ENCODE assay signal across 1 cellular context in the genomic region with DNA sequence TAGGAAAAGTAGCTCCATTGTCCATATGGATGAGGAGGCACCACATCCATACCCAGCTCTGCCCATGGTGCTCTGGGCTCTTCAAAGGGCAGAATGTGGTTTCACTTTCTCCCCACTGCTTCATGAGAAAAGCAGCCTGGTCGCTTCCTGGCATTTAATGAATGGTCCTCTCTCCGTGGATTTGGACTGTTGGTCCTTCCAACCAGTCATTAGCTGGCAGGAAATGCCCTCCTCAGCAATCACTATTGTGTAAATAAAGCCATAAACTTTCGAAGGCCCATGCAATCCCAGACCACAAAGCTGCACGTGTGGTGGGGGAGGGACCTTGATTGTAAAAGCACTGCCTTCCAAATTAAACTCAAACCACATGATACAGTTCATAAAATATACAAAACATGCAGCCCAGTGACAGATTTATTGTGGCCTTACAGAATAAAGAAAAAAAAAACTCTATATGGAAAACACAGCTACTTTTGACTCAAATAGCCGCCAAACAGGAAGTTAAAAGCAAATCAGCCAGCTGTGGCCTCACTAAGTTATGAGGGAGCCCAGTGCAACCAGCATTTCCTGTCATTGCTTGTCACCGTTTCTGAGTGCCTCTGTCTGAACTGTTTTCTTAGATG.
TF ChIP-seq lines count a peak whose summit lies in the region.

No MANE protein-coding gene starts in this region.

TF ChIP-seq in GM12878, 131 proteins besides CTCF, POLR2A, EP300 and RAD21 (continued from another document and continues in another):
- TF ChIP-seq, protein P1, sequence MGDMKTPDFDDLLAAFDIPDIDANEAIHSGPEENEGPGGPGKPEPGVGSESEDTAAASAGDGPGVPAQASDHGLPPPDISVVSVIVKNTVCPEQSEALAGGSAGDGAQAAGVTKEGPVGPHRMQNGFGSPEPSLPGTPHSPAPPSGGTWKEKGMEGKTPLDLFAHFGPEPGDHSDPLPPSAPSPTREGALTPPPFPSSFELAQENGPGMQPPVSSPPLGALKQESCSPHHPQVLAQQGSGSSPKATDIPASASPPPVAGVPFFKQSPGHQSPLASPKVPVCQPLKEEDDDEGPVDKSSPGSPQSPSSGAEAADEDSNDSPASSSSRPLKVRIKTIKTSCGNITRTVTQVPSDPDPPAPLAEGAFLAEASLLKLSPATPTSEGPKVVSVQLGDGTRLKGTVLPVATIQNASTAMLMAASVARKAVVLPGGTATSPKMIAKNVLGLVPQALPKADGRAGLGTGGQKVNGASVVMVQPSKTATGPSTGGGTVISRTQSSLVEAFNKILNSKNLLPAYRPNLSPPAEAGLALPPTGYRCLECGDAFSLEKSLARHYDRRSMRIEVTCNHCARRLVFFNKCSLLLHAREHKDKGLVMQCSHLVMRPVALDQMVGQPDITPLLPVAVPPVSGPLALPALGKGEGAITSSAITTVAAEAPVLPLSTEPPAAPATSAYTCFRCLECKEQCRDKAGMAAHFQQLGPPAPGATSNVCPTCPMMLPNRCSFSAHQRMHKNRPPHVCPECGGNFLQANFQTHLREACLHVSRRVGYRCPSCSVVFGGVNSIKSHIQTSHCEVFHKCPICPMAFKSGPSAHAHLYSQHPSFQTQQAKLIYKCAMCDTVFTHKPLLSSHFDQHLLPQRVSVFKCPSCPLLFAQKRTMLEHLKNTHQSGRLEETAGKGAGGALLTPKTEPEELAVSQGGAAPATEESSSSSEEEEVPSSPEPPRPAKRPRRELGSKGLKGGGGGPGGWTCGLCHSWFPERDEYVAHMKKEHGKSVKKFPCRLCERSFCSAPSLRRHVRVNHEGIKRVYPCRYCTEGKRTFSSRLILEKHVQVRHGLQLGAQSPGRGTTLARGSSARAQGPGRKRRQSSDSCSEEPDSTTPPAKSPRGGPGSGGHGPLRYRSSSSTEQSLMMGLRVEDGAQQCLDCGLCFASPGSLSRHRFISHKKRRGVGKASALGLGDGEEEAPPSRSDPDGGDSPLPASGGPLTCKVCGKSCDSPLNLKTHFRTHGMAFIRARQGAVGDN (IDR thresholded peaks at IDR 0.05) = no peak; the same call in 1 of the 2 replicates
- TF ChIP-seq EED (IDR thresholded peaks at IDR 0.05; ENCODE audit: low read depth) (0 out of 2 replicates have a peak, but pooled peaks have one; percentile 29), IKZF1 (conservative IDR thresholded peaks at IDR 0.05) (peak; percentile 56), RFX5 (IDR thresholded peaks at IDR 0.05; ENCODE audit: low read depth, low read length) (no peak), SMC3 (IDR thresholded peaks at IDR 0.05; ENCODE audit: borderline replicate concordance, low read length) (no peak), STAT3 (IDR thresholded peaks at IDR 0.05; ENCODE audit: low read depth, low read length) (no peak), FOXM1 (IDR thresholded peaks at IDR 0.05; ENCODE audit: low read depth, low read length) (no peak), MEF2A (IDR thresholded peaks at IDR 0.05; ENCODE audit: insufficient read depth, low read depth, low read length) (no peak), ETV6 (conservative IDR thresholded peaks at IDR 0.05 in 1 of 2, IDR thresholded peaks at IDR 0.05 in 1 of 2; ENCODE audit: borderline replicate concordance in 1 of 2, low read depth in 1 of 2) (no peak), MTA2 (IDR thresholded peaks at IDR 0.05; ENCODE audit: low read depth) (peak; percentile 31), RAD51 (IDR thresholded peaks at IDR 0.05) (no peak), CBX3 (IDR thresholded peaks at IDR 0.05; ENCODE audit: borderline replicate concordance, low read depth) (no peak), EZH2 (IDR thresholded peaks at IDR 0.05; ENCODE audit: borderline replicate concordance, control insufficient read depth, low read depth, low read length) (no peak), FOS (IDR thresholded peaks at IDR 0.05; ENCODE audit: borderline replicate concordance, extremely low read depth, insufficient read length) (no peak), CBFB (IDR thresholded peaks at IDR 0.05; ENCODE audit: low read depth) (no peak; the same call in 1 of the 2 replicates), SRF (IDR thresholded peaks at IDR 0.05; ENCODE audit: low read depth in 2 of 2, low read length in 2 of 2) (no peak), STAT1 (conservative IDR thresholded peaks at IDR 0.05) (no peak), ESRRA (IDR thresholded peaks at IDR 0.05; ENCODE audit: low read length) (no peak), NFIC (IDR thresholded peaks at IDR 0.05; ENCODE audit: low read depth, low read length) (peak; percentile 47; the same call in 1 of the 2 replicates), WRNIP1 (IDR thresholded peaks at IDR 0.05; ENCODE audit: borderline replicate concordance, low read depth, low read length) (no peak), CHD1 (IDR thresholded peaks at IDR 0.05; ENCODE audit: low read depth, low read length) (no peak), SMARCA5 (IDR thresholded peaks at IDR 0.05) (no peak), RCOR1 (conservative IDR thresholded peaks at IDR 0.05; ENCODE audit: low read depth, low read length) (no peak), NFXL1 (IDR thresholded peaks at IDR 0.05; ENCODE audit: borderline replicate concordance) (no peak), DPF2 (IDR thresholded peaks at IDR 0.05) (0 out of 2 replicates have a peak, but pooled peaks have one; percentile 21), PAX8 (IDR thresholded peaks at IDR 0.05) (no peak), ZNF217 (IDR thresholded peaks at IDR 0.05) (no peak), NRF1 (conservative IDR thresholded peaks at IDR 0.05; ENCODE audit: low read depth, low read length) (no peak), TAF1 (IDR thresholded peaks at IDR 0.05; ENCODE audit: borderline replicate concordance, low read depth, low read length) (peak; percentile 36; the same call in 1 of the 2 replicates), IRF4 (IDR thresholded peaks at IDR 0.05; ENCODE audit: low read depth, low read length) (no peak), NBN (IDR thresholded peaks at IDR 0.05) (no peak), POLR2AphosphoS2 (IDR thresholded peaks at IDR 0.05; ENCODE audit: low read depth, low read length) (no peak), POLR2AphosphoS5 (IDR thresholded peaks at IDR 0.05; ENCODE audit: low read length) (0 out of 2 replicates have a peak, but pooled peaks have one; percentile 35), JUNB (IDR thresholded peaks at IDR 0.05) (peak; percentile 34), HCFC1 (IDR thresholded peaks at IDR 0.05; ENCODE audit: low read length) (no peak), SIN3A (IDR thresholded peaks at IDR 0.05; ENCODE audit: low read depth, low read length) (no peak), FOXK2 (IDR thresholded peaks at IDR 0.05) (no peak)
- TF ChIP-seq, protein P2, sequence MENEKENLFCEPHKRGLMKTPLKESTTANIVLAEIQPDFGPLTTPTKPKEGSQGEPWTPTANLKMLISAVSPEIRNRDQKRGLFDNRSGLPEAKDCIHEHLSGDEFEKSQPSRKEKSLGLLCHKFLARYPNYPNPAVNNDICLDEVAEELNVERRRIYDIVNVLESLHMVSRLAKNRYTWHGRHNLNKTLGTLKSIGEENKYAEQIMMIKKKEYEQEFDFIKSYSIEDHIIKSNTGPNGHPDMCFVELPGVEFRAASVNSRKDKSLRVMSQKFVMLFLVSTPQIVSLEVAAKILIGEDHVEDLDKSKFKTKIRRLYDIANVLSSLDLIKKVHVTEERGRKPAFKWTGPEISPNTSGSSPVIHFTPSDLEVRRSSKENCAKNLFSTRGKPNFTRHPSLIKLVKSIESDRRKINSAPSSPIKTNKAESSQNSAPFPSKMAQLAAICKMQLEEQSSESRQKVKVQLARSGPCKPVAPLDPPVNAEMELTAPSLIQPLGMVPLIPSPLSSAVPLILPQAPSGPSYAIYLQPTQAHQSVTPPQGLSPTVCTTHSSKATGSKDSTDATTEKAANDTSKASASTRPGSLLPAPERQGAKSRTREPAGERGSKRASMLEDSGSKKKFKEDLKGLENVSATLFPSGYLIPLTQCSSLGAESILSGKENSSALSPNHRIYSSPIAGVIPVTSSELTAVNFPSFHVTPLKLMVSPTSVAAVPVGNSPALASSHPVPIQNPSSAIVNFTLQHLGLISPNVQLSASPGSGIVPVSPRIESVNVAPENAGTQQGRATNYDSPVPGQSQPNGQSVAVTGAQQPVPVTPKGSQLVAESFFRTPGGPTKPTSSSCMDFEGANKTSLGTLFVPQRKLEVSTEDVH (IDR thresholded peaks at IDR 0.05; ENCODE audit: low read depth, partially characterized antibody) = no peak
- TF ChIP-seq, protein P3, sequence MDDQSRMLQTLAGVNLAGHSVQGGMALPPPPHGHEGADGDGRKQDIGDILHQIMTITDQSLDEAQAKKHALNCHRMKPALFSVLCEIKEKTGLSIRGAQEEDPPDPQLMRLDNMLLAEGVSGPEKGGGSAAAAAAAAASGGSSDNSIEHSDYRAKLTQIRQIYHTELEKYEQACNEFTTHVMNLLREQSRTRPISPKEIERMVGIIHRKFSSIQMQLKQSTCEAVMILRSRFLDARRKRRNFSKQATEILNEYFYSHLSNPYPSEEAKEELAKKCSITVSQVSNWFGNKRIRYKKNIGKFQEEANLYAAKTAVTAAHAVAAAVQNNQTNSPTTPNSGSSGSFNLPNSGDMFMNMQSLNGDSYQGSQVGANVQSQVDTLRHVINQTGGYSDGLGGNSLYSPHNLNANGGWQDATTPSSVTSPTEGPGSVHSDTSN (IDR thresholded peaks at IDR 0.05; ENCODE audit: insufficient replicate concordance, low read depth, low read length) = no peak
- TF ChIP-seq, protein P4, sequence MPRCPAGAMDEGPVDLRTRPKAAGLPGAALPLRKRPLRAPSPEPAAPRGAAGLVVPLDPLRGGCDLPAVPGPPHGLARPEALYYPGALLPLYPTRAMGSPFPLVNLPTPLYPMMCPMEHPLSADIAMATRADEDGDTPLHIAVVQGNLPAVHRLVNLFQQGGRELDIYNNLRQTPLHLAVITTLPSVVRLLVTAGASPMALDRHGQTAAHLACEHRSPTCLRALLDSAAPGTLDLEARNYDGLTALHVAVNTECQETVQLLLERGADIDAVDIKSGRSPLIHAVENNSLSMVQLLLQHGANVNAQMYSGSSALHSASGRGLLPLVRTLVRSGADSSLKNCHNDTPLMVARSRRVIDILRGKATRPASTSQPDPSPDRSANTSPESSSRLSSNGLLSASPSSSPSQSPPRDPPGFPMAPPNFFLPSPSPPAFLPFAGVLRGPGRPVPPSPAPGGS (IDR thresholded peaks at IDR 0.05; ENCODE audit: borderline replicate concordance, insufficient read depth, low read depth, low read length, poor library complexity, severe bottlenecking) = no peak
- TF ChIP-seq, protein P5, sequence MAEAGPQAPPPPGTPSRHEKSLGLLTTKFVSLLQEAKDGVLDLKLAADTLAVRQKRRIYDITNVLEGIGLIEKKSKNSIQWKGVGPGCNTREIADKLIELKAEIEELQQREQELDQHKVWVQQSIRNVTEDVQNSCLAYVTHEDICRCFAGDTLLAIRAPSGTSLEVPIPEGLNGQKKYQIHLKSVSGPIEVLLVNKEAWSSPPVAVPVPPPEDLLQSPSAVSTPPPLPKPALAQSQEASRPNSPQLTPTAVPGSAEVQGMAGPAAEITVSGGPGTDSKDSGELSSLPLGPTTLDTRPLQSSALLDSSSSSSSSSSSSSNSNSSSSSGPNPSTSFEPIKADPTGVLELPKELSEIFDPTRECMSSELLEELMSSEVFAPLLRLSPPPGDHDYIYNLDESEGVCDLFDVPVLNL (IDR thresholded peaks at IDR 0.05; ENCODE audit: low read depth, low read length) = no peak
- TF ChIP-seq, protein P6, sequence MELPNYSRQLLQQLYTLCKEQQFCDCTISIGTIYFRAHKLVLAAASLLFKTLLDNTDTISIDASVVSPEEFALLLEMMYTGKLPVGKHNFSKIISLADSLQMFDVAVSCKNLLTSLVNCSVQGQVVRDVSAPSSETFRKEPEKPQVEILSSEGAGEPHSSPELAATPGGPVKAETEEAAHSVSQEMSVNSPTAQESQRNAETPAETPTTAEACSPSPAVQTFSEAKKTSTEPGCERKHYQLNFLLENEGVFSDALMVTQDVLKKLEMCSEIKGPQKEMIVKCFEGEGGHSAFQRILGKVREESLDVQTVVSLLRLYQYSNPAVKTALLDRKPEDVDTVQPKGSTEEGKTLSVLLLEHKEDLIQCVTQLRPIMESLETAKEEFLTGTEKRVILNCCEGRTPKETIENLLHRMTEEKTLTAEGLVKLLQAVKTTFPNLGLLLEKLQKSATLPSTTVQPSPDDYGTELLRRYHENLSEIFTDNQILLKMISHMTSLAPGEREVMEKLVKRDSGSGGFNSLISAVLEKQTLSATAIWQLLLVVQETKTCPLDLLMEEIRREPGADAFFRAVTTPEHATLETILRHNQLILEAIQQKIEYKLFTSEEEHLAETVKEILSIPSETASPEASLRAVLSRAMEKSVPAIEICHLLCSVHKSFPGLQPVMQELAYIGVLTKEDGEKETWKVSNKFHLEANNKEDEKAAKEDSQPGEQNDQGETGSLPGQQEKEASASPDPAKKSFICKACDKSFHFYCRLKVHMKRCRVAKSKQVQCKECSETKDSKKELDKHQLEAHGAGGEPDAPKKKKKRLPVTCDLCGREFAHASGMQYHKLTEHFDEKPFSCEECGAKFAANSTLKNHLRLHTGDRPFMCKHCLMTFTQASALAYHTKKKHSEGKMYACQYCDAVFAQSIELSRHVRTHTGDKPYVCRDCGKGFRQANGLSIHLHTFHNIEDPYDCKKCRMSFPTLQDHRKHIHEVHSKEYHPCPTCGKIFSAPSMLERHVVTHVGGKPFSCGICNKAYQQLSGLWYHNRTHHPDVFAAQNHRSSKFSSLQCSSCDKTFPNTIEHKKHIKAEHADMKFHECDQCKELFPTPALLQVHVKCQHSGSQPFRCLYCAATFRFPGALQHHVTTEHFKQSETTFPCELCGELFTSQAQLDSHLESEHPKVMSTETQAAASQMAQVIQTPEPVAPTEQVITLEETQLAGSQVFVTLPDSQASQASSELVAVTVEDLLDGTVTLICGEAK (IDR thresholded peaks at IDR 0.05; ENCODE audit: borderline replicate concordance) = no peak
- TF ChIP-seq, protein P7, sequence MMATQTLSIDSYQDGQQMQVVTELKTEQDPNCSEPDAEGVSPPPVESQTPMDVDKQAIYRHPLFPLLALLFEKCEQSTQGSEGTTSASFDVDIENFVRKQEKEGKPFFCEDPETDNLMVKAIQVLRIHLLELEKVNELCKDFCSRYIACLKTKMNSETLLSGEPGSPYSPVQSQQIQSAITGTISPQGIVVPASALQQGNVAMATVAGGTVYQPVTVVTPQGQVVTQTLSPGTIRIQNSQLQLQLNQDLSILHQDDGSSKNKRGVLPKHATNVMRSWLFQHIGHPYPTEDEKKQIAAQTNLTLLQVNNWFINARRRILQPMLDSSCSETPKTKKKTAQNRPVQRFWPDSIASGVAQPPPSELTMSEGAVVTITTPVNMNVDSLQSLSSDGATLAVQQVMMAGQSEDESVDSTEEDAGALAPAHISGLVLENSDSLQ (IDR thresholded peaks at IDR 0.05) = peak; percentile 40; the same call in 1 of the 2 replicates
- TF ChIP-seq, protein P8, sequence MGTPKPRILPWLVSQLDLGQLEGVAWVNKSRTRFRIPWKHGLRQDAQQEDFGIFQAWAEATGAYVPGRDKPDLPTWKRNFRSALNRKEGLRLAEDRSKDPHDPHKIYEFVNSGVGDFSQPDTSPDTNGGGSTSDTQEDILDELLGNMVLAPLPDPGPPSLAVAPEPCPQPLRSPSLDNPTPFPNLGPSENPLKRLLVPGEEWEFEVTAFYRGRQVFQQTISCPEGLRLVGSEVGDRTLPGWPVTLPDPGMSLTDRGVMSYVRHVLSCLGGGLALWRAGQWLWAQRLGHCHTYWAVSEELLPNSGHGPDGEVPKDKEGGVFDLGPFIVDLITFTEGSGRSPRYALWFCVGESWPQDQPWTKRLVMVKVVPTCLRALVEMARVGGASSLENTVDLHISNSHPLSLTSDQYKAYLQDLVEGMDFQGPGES (IDR thresholded peaks at IDR 0.05) = no peak
- TF ChIP-seq, protein P9, sequence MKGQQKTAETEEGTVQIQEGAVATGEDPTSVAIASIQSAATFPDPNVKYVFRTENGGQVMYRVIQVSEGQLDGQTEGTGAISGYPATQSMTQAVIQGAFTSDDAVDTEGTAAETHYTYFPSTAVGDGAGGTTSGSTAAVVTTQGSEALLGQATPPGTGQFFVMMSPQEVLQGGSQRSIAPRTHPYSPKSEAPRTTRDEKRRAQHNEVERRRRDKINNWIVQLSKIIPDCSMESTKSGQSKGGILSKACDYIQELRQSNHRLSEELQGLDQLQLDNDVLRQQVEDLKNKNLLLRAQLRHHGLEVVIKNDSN (IDR thresholded peaks at IDR 0.05; ENCODE audit: borderline replicate concordance, extremely low read length, insufficient read depth, low read depth, low read length) = no peak
